Comparison of ENCODE assay signal across 20 cellular contexts in the genomic region with DNA sequence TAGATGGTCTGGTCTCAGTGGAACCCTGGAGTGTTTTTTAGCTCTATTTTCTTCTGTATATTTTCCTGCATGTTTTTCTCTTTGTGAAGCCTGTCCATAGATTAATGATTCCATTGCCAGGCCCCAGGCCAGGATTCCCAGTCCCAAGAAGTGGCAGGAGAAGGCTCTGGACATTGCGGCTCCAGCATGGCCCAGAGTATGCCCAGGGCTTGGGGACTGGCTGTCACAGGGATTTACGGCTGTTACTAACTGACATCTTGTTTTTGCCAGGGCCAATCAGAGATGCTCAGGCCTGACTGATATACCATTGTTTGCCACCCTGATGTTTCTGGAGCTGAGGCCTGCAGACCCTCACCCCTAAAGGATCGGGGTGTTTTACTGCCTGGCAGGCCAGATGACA. TPM values are rescaled to one million over a fixed set of nuclear protein-coding genes. Genes with fewer than 3 reads are reported as not detected.
DNase-seq lines count a peak whose midpoint lies in the region; ATAC-seq and TF ChIP-seq lines count a peak whose summit lies in the region.
"Had no signal": no experiment of that assay in that cellular context is flagged by ENCODE, and none has a peak within 500 bp of the region (broad histone marks: within the 10 kb centered on the region; RNA-seq: fewer than 3 reads in every experiment).

No MANE protein-coding gene starts in this region.

- no peak for TF ChIP-seq CTCF in AG04450 (IDR thresholded peaks at IDR 0.05; ENCODE audit: low read depth, low read length)
- no peak for TF ChIP-seq CTCF in SK-N-SH (IDR thresholded peaks at IDR 0.05)
- TF ChIP-seq CTCF in sigmoid colon (IDR thresholded peaks at IDR 0.05), result no peak
- TF ChIP-seq CTCF in PC-3 (conservative IDR thresholded peaks at IDR 0.05; ENCODE audit: low read depth, low read length), result no peak

- peaks cover 12 to 100% (median 96%) of the 10 kb centered on the region in 11 experiments; a peak in 21 of 22 replicates for H3K36me3 ChIP-seq in BLaER1 treated with 17β-estradiol and CSF1 and Interleukin-3, amounts not matched to agents 10 nM and 100 nM
- no peaks in the 10 kb centered on the region for H3K36me3 ChIP-seq in SK-N-SH (replicated peaks in 1 of 2; ENCODE audit: control insufficient read depth in 1 of 2, insufficient read depth in 2 of 2, low read length in 1 of 2)
- no peaks in the 10 kb centered on the region for H3K36me3 ChIP-seq in sigmoid colon
- H3K36me3 ChIP-seq in PC-3 (ENCODE audit: low read depth, low read length), result no peaks in the 10 kb centered on the region

- H3K4me3 Mint-ChIP-seq in naive B cell, result peak overlapping the region in 1 of 8 donors; percentile 0
- H3K4me3 Mint-ChIP-seq: B cell; CD14-positive monocyte; CD4-positive, alpha-beta memory T cell; GM23338; HFFc6; IgD-negative memory B cell had no signal

- no peak for DNase-seq in AG04450 (ENCODE audit: low read depth, low spot score)
- DNase-seq in SK-N-SH, result peak; percentile 52
- no peak for DNase-seq in naive B cell
- DNase-seq in sigmoid colon, result no peak
- DNase-seq in PC-3, result no peak
- DNase-seq in EL, result no peak
- DNase-seq in occipital lobe (lab: John Stamatoyannopoulos, UW), result no peak
- DNase-seq: 8988T; CD4-positive, alpha-beta memory T cell; DMS153; DMS79; GF-D8; HCEC 1CT; HFFc6 had no signal

- TF ChIP-seq RAD21 in SK-N-SH (IDR thresholded peaks at IDR 0.05; ENCODE audit: low read length), result no peak

- H3K27me3 ChIP-seq in AG04450 (ENCODE audit: control insufficient read depth, insufficient read depth, low read length) (no peaks in the 10 kb centered on the region), SK-N-SH (ENCODE audit: insufficient read depth) (no peaks in the 10 kb centered on the region), sigmoid colon (no peaks in the 10 kb centered on the region), PC-3 (ENCODE audit: low read length) (no peaks in the 10 kb centered on the region)
- no peaks in the 10 kb centered on the region for H3K27me3 ChIP-seq in BLaER1 treated with 17β-estradiol and CSF1 and Interleukin-3, amounts not matched to agents 10 nM and 100 nM

- WGBS in SK-N-SH (ENCODE audit: low lambda C conversion rate), result 84% methylated on average over 2 of the region's 3 CpGs
- WGBS in sigmoid colon, 2 donors, result 95% methylated on average over 3 of the region's 3 CpGs

- peaks cover 0 to 99% (median 72%) of the 10 kb centered on the region in 11 experiments; a peak in 14 of 22 replicates for H4K20me1 ChIP-seq in BLaER1 treated with 17β-estradiol and CSF1 and Interleukin-3, amounts not matched to agents 10 nM and 100 nM
- 0 out of 2 replicates have a peak, but pooled peaks cover 4% of the 10 kb centered on the region for H4K20me1 ChIP-seq in SK-N-SH (ENCODE audit: insufficient read depth)
- no peaks in the 10 kb centered on the region for H4K20me1 ChIP-seq in PC-3 (ENCODE audit: low read length)

- intact Hi-C loops in sigmoid colon (cut with DNase I) (no loop called here), PC-3 (cut with micrococcal nuclease) (no loop called here)

- H3K9me2 ChIP-seq in SK-N-SH (no peaks in the 10 kb centered on the region), PC-3 (replicated peaks; ENCODE audit: low read length) (no peaks in the 10 kb centered on the region)

- H3F3A ChIP-seq in SK-N-SH (replicated peaks; ENCODE audit: insufficient read depth) (no peaks in the 10 kb centered on the region), PC-3 (ENCODE audit: low read length, unreplicated experiment) (no peaks in the 10 kb centered on the region)

- BruUV-seq in PC-3 (replicated peaks; lab: Mats Ljungman, UMichigan), result no TSS peak

- H3K27ac ChIP-seq in AG04450 (ENCODE audit: low read depth, low read length) (peak overlapping the region; percentile 11), SK-N-SH (ENCODE audit: low read depth in 2 of 2, low read length in 1 of 2) (peak overlapping the region in 1 of 2 experiments; percentile 43; a peak in 1 of 4 replicates), sigmoid colon (no peak overlapping the region), PC-3 (ENCODE audit: low read length) (no peak overlapping the region)
- peak overlapping the region in 3 of 11 experiments; percentile 4 to 16 (median 7); a peak in 1 of 22 replicates for H3K27ac ChIP-seq in BLaER1 treated with 17β-estradiol and CSF1 and Interleukin-3, amounts not matched to agents 10 nM and 100 nM

- H3K27me3 Mint-ChIP-seq in naive B cell, result no peaks in the 10 kb centered on the region
- H3K27me3 Mint-ChIP-seq: B cell; CD4-positive, alpha-beta memory T cell; IgD-negative memory B cell had no signal

- peak in 1 of 2 experiments; percentile 70; a peak in 2 of 4 replicates for TF ChIP-seq EP300 in SK-N-SH (IDR thresholded peaks at IDR 0.05; ENCODE audit: borderline replicate concordance in 1 of 2, low read depth in 1 of 2, low read length in 1 of 2)
- TF ChIP-seq EP300 in sigmoid colon (IDR thresholded peaks at IDR 0.05), result no peak

- peaks cover 0 to 69% (median 56%) of the 10 kb centered on the region in 10 experiments; a peak in 16 of 20 replicates for H3K4me1 ChIP-seq in BLaER1 treated with 17β-estradiol and CSF1 and Interleukin-3, amounts not matched to agents 10 nM and 100 nM
- peaks cover 4 to 21% of the 10 kb centered on the region in 2 experiments; a peak in 2 of 4 replicates for H3K4me1 ChIP-seq in SK-N-SH (ENCODE audit: control insufficient read depth in 1 of 2, insufficient read depth in 2 of 2, low read depth in 1 of 2, low read length in 1 of 2)
- peaks cover 0 to 62% (median 31%) of the 10 kb centered on the region in 4 donors for H3K4me1 ChIP-seq in sigmoid colon
- H3K4me1 ChIP-seq in PC-3 (ENCODE audit: insufficient read depth, low read length), result peaks cover 15% of the 10 kb centered on the region

- no peak overlapping the region for H3K9ac ChIP-seq in BLaER1 treated with 17β-estradiol and CSF1 and Interleukin-3, amounts not matched to agents 10 nM and 100 nM
- H3K9ac ChIP-seq in SK-N-SH (no peak overlapping the region), PC-3 (ENCODE audit: low read length) (no peak overlapping the region)

- H2AFZ ChIP-seq in SK-N-SH (ENCODE audit: low read depth), result no peak overlapping the region
- H2AFZ ChIP-seq in PC-3 (ENCODE audit: low read length), result no peak overlapping the region
- H2AFZ ChIP-seq: GM23338 had no signal

- POLR2A ChIA-PET in AG04450 (lab: Yijun Ruan, JAX) (no interaction called here), SK-N-SH (lab: Yijun Ruan, JAX) (interaction anchor here (0.6 kb wide), 1 partner anchor 59 kb away, joined by 3 read pairs; a partner anchor contains a TSS), PC-3 (lab: Charles Lee; ENCODE audit: unreplicated experiment) (no interaction called here)

- no peak for ATAC-seq in naive B cell (ENCODE audit: low read depth in 2 of 2)
- no peak for ATAC-seq in PC-3
- ATAC-seq: GM23338, HepG2 had no signal

- peaks cover 40 to 81% (median 67%) of the 10 kb centered on the region in 3 donors for H3K4me1 Mint-ChIP-seq in naive B cell

- H3K9me3 Mint-ChIP-seq in naive B cell, result peaks cover 0 to 9% (median 6%) of the 10 kb centered on the region in 7 donors
- H3K9me3 Mint-ChIP-seq: HFFc6 had no signal

- H3K79me2 ChIP-seq in SK-N-SH (ENCODE audit: insufficient read depth) (no peaks in the 10 kb centered on the region), PC-3 (ENCODE audit: low read length) (no peaks in the 10 kb centered on the region)

- CTCF ChIA-PET in AG04450 (lab: Charles Lee) (no interaction called here), SK-N-SH (lab: Yijun Ruan, JAX) (interaction anchor here (0.7 to 1.4 kb wide), 5 partner anchors 17 to 87 kb away, joined by 3 to 5 read pairs (median 3); no protein-coding TSS in a partner anchor), PC-3 (lab: Charles Lee) (no interaction called here)

- peaks cover 15 to 37% of the 10 kb centered on the region in 2 donors for H3K36me3 Mint-ChIP-seq in naive B cell

- H3K9me3 ChIP-seq in AG04450 (ENCODE audit: control insufficient read depth, insufficient read depth, low read length) (peaks cover 6% of the 10 kb centered on the region), SK-N-SH (no peaks in the 10 kb centered on the region), sigmoid colon (no peaks in the 10 kb centered on the region), PC-3 (ENCODE audit: low read length) (no peaks in the 10 kb centered on the region)
- H3K9me3 ChIP-seq in BLaER1 treated with 17β-estradiol and CSF1 and Interleukin-3, amounts not matched to agents 10 nM and 100 nM (replicated peaks in 1 of 11), result peaks cover 13 to 53% (median 41%) of the 10 kb centered on the region in 11 experiments

- H3K4me2 ChIP-seq in BLaER1 treated with 17β-estradiol and CSF1 and Interleukin-3, amounts not matched to agents 10 nM and 100 nM, result peak overlapping the region in 8 of 11 experiments; percentile 6 to 55 (median 38); a peak in 11 of 22 replicates
- H3K4me2 ChIP-seq in SK-N-SH, result no peak overlapping the region
- no peak overlapping the region for H3K4me2 ChIP-seq in PC-3 (ENCODE audit: low read length)
- H3K4me2 ChIP-seq: GM23338 had no signal

- H3K4me3 ChIP-seq in AG04450 (ENCODE audit: low read depth, low read length), result no peak overlapping the region
- H3K4me3 ChIP-seq in BLaER1 treated with 17β-estradiol and CSF1 and Interleukin-3, amounts not matched to agents 10 nM and 100 nM, result no peak overlapping the region
- H3K4me3 ChIP-seq in SK-N-SH (ENCODE audit: low read depth in 2 of 2, low read length in 1 of 2), result no peak overlapping the region
- H3K4me3 ChIP-seq in sigmoid colon, result no peak overlapping the region
- no peak overlapping the region for H3K4me3 ChIP-seq in PC-3 (ENCODE audit: low read length)
- H3K4me3 ChIP-seq: GM23338 had no signal

- H3K27ac Mint-ChIP-seq in naive B cell, result peak overlapping the region in 5 of 6 donors; percentile 16 to 82 (median 36)
- H3K27ac Mint-ChIP-seq: B cell, GM23338, HFFc6 had no signal

- no peak for TF ChIP-seq POLR2A in sigmoid colon (IDR thresholded peaks at IDR 0.05)

TF ChIP-seq in SK-N-SH, 30 proteins besides CTCF, POLR2A, EP300 and RAD21:
- TF ChIP-seq MXI1 (IDR thresholded peaks at IDR 0.05; ENCODE audit: low read depth, low read length), result 0 out of 2 replicates have a peak, but pooled peaks have one; percentile 42
- peak; percentile 14 for TF ChIP-seq CHD2 (IDR thresholded peaks at IDR 0.05; ENCODE audit: low read length, partially characterized antibody)
- TF ChIP-seq POLR2AphosphoS5 (IDR thresholded peaks at IDR 0.05; ENCODE audit: low read depth, low read length), result no peak
- TF ChIP-seq GATA2 (CRISPR knock-in tag; IDR thresholded peaks at IDR 0.05), result peak; percentile 34; the same call in 1 of the 2 replicates
- no peak for TF ChIP-seq NFIC (IDR thresholded peaks at IDR 0.05; ENCODE audit: borderline replicate concordance)

RNA-seq across cellular contexts. Expression of a gene that starts 59.0 kb away (rescaled TPM):
- polyA plus RNA-seq in AG04450 (2011; rRNA removed) (15.9 and 16.7 TPM in 2 replicates), SK-N-SH (2012; rRNA removed) (16.3 and 20.4 TPM in 2 replicates), naive B cell (ENCODE audit: low read depth in 6 of 6) (10 to 100 TPM; 14.8 to 33.3 (median 23.2) TPM), sigmoid colon (1 to 10 TPM; 3.0 to 7.7 (median 3.5) TPM)
- 36.5 and 49.2 TPM in 2 replicates for polyA minus RNA-seq in AG04450 (2011; rRNA and poly(A)+ RNA removed)
- 16.0 and 19.1 TPM in 2 replicates for polyA plus RNA-seq in SK-N-SH (2012; cell fraction: cytosol; rRNA removed)
- 11.9 and 20.1 TPM in 2 replicates for polyA plus RNA-seq in SK-N-SH (2012; cell fraction: nucleus; rRNA removed)
- total RNA-seq in sigmoid colon (10 to 100 TPM; 15.8 to 21.9 (median 19.2) TPM), PC-3 (2014; rRNA removed) (4.4 and 7.0 TPM in 2 replicates), occipital lobe (62.2 TPM)

Comparison
In these comparisons a context has a peak if more than half of its experiments do, and no peak if none do; other contexts are left out.
1. H3K4me2 ChIP-seq: peak in BLaER1 treated with 17β-estradiol and CSF1 and Interleukin-3, amounts not matched to agents 10 nM and 100 nM (8 of 11); none in SK-N-SH (single experiment) and PC-3 (single experiment).